ENCODE assay signal across 24 cellular contexts in the genomic region with DNA sequence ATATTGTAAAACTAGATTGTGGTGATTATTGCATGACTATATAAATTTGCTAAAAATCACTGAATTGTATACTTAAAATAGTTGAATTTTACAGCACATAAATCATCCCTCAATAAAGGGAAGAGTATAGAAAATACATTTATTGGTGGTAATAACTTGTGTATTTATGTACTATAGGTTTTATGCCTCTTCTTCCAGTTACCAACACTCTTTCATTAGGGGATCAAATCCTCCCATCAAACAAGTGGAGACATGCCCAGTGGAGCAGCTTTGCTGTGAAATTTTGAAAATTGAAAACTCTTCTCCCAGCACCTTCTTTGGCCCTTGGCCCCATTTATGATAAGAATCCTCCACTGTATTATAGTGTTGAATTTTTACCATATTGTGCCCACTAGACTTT.
"Had no signal": no experiment of that assay in that cellular context is flagged by ENCODE, and none has a peak within 500 bp of the region (broad histone marks: within the 10 kb centered on the region; RNA-seq: fewer than 3 reads in every experiment).

No MANE protein-coding gene starts in this region.

- H3K4me3 Mint-ChIP-seq: naive thymus-derived CD4-positive, alpha-beta T cell; nephron progenitor cell; stimulated activated memory B cell treated with anti-CD40 and anti-IgM and Interleukin-4, amounts not matched to agents 10 μg/mL and 1 μg/mL and 100 μg/mL, for 72 hours; type B pancreatic cell had no signal

- H3K9me3 ChIP-seq: gastrocnemius medialis, prostate gland, right atrium auricular region, testis, tibial artery had no signal

- H3K9me3 Mint-ChIP-seq: nephron progenitor cell, type B pancreatic cell had no signal

- H3K27ac Mint-ChIP-seq: naive thymus-derived CD4-positive, alpha-beta T cell; nephron progenitor cell; type B pancreatic cell had no signal

- FAIRE-seq: kidney had no signal

- H3K4me3 ChIP-seq: dorsolateral prefrontal cortex, gastrocnemius medialis, prostate gland, right atrium auricular region, testis, tibial artery had no signal

- H3K27ac ChIP-seq: epithelial cell of prostate, gastrocnemius medialis, prostate gland, right atrium auricular region, testis, tibial artery had no signal

- ATAC-seq: esophagus mucosa; gastrocnemius medialis; left lobe of liver; naive thymus-derived CD4-positive, alpha-beta T cell; sciatic nerve; stimulated activated memory B cell treated with anti-CD40 and anti-IgM and Interleukin-4, amounts not matched to agents 10 μg/mL and 1 μg/mL and 100 μg/mL, for 72 hours; stimulated activated naive CD8-positive, alpha-beta T cell treated with anti-CD3 and anti-CD28 coated beads, Interleukin-15, Interleukin-2, amounts not matched to agents 100 U/mL and 50 U/mL, for 24 hours had no signal

- H3K36me3 ChIP-seq: gastrocnemius medialis, prostate gland, right atrium auricular region, tibial artery had no signal

- H3K4me1 ChIP-seq: gastrocnemius medialis, prostate gland, right atrium auricular region, testis, tibial artery had no signal

- H3K4me1 Mint-ChIP-seq: nephron progenitor cell had no signal

- DNase-seq: dorsolateral prefrontal cortex; effector CD4-positive, alpha-beta T cell; foreskin fibroblast; gastrocnemius medialis; head of caudate nucleus; kidney; mesendoderm; midbrain; naive thymus-derived CD4-positive, alpha-beta T cell; nephron progenitor cell; nucleus accumbens; stimulated activated CD4-positive, alpha-beta T cell treated with anti-CD3 and anti-CD28 coated beads, Interleukin-4, amount 100 ng/mL, for 4 hours; stimulated activated naive CD8-positive, alpha-beta T cell treated with anti-CD3 and anti-CD28 coated beads, Interleukin-15, Interleukin-2, amounts not matched to agents 100 U/mL and 50 U/mL, for 24 hours; substantia nigra; testis; tibial artery had no signal

- H3K27me3 Mint-ChIP-seq: stimulated activated memory B cell treated with anti-CD40 and anti-IgM and Interleukin-4, amounts not matched to agents 10 μg/mL and 1 μg/mL and 100 μg/mL, for 72 hours; type B pancreatic cell had no signal

- H3K27me3 ChIP-seq: gastrocnemius medialis, right atrium auricular region, testis had no signal

- H3K36me3 Mint-ChIP-seq: stimulated activated memory B cell treated with anti-CD40 and anti-IgM and Interleukin-4, amounts not matched to agents 10 μg/mL and 1 μg/mL and 100 μg/mL, for 72 hours; type B pancreatic cell had no signal
